In the genomic region with DNA sequence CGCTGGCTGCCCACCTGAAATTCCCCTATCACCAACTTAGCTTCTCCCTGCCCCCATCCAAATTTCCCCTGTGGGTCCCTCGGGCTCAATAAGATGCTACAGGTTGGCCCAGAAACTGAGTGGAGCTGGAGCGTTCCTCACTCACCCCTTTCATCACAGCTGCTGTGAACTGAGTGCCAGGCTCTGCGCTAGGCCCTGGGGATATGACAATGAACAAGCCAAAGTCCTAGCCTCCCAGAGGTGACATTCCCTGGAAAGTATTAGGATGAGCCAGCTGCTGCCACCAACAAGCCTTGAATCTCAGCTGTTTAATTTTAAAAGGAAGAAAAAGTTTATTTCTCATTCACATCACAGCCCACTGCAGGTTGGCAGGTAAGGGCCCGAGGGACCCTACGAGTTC, we compare ENCODE assay signal across 34 cellular contexts.
"Had no signal": no experiment of that assay in that cellular context is flagged by ENCODE, and none has a peak within 500 bp of the region (broad histone marks: within the 10 kb centered on the region; RNA-seq: fewer than 3 reads in every experiment).

No MANE protein-coding gene starts in this region.

- H3K4me3 ChIP-seq: ascending aorta, cardiac muscle cell, colonic mucosa, esophagus squamous epithelium, ovary, prostate gland, sigmoid colon, thyroid gland, upper lobe of right lung had no signal

- H3K27me3 ChIP-seq: colonic mucosa, ovary, thyroid gland had no signal

- H3K27ac ChIP-seq: ascending aorta, cardiac muscle cell, colonic mucosa, epithelial cell of prostate, esophagus squamous epithelium, ovary, prostate gland, sigmoid colon, thyroid gland, upper lobe of right lung had no signal

- DNase-seq: activated CD4-positive, alpha-beta memory T cell treated with anti-CD3 and anti-CD28 coated beads, Interleukin-2, amount 10 ng/mL, durations not matched to agents 7 days and 5 days; activated CD4-positive, alpha-beta T cell treated with anti-CD3 and anti-CD28 coated beads for 1 hour; activated CD4-positive, alpha-beta T cell treated with anti-CD3 and anti-CD28 coated beads, Interleukin-2, amount 10 ng/mL, durations not matched to agents 7 days and 5 days; activated CD8-positive, alpha-beta memory T cell treated with anti-CD3 and anti-CD28 coated beads, Interleukin-2, amount 50 U/mL, for 48 hours; activated gamma-delta T cell; activated naive CD4-positive, alpha-beta T cell treated with anti-CD3 and anti-CD28 coated beads, Interleukin-2, amount 10 ng/mL, durations not matched to agents 7 days and 5 days; activated naive CD8-positive, alpha-beta T cell treated with anti-CD3 and anti-CD28 coated beads, Interleukin-2, amount 10 ng/mL, durations not matched to agents 7 days and 5 days; activated T-cell treated with anti-CD3 and anti-CD28 coated beads, Interleukin-2, amount 50 U/mL, for 24 hours; cerebellar nuclear complex; colonic mucosa; effector CD8-positive, alpha-beta T cell; esophagus squamous epithelium; foreskin melanocyte; mammary epithelial cell; naive B cell; ovary; retina; sigmoid colon; small intestine; stimulated activated CD4-positive, alpha-beta T cell treated with anti-CD3 and anti-CD28 coated beads, Interleukin-1b, Interleukin-23, amount 100 ng/mL, for 48 hours; stimulated activated CD4-positive, alpha-beta T cell treated with anti-CD3 and anti-CD28 coated beads, Interleukin-4, amount 100 ng/mL, for 4 hours; stimulated activated CD8-positive, alpha-beta memory T cell treated with anti-CD3 and anti-CD28 coated beads, Interleukin-4, amount 100 ng/mL, for 48 hours; stimulated activated naive CD8-positive, alpha-beta T cell treated with anti-CD3 and anti-CD28 coated beads, Interleukin-15, amount 100 ng/mL, for 72 hours; substantia nigra; T1000; thyroid gland; upper lobe of right lung had no signal

- FAIRE-seq: islet of Langerhans, small intestine had no signal

- H3K4me1 ChIP-seq: colonic mucosa, upper lobe of right lung had no signal

- ATAC-seq: stimulated activated memory B cell treated with anti-CD40 and anti-IgM and Interleukin-4, amounts not matched to agents 10 μg/mL and 1 μg/mL and 100 μg/mL, for 72 hours; stimulated activated naive CD8-positive, alpha-beta T cell treated with anti-CD3 and anti-CD28 coated beads, Interleukin-15, amount 100 ng/mL, for 72 hours; upper lobe of right lung; WTC11 had no signal

- H3K9me3 ChIP-seq: ascending aorta, colonic mucosa, esophagus squamous epithelium, ovary, prostate gland, sigmoid colon, thyroid gland, upper lobe of right lung had no signal

- H3K36me3 ChIP-seq: ascending aorta, cardiac muscle cell, colonic mucosa, esophagus squamous epithelium, ovary, prostate gland, sigmoid colon, thyroid gland, upper lobe of right lung had no signal
